Comparison of ENCODE assay signal across 33 cellular contexts in the genomic region with DNA sequence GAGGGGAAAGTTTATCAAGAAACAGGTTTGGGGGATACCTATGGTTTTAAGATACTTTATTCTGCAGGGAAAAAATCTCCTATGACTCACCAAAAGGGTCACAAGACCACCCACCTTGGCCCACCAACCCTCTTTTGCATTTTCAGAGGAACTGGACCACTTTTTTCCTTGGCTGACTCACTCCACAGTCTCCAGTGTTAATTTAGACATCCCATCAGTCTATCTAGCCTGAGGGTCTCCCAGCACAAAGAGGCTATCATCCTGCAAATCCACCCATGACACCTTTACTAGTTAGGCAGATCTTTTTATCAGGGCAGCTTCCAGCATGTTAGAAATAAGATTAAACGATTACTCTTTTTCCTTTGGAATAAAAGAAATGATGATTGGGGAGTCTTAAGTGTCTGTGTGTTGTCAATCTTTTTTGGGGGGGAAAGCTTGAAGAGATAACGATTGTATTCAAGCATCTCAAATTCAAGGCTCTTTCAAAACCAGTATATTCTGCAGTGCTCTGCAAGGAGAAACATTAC.
"Had no signal": no experiment of that assay in that cellular context is flagged by ENCODE, and none has a peak within 500 bp of the region (broad histone marks: within the 10 kb centered on the region; RNA-seq: fewer than 3 reads in every experiment).

No MANE protein-coding gene starts in this region.

- DNase-seq: activated CD4-positive, alpha-beta memory T cell treated with anti-CD3 and anti-CD28 coated beads, Interleukin-2, amount 10 ng/mL, durations not matched to agents 7 days and 5 days; activated CD4-positive, alpha-beta T cell treated with anti-CD3 and anti-CD28 coated beads for 1 hour; activated CD4-positive, alpha-beta T cell treated with anti-CD3 and anti-CD28 coated beads for 48 hours; activated CD4-positive, CD25-positive, alpha-beta regulatory T cell; activated CD8-positive, alpha-beta memory T cell treated with anti-CD3 and anti-CD28 coated beads for 24 hours; activated CD8-positive, alpha-beta memory T cell treated with anti-CD3 and anti-CD28 coated beads, Interleukin-2, amount 10 ng/mL, durations not matched to agents 7 days and 5 days; activated CD8-positive, alpha-beta memory T cell treated with anti-CD3 and anti-CD28 coated beads, Interleukin-2, amount 50 U/mL, for 48 hours; activated effector memory CD4-positive, alpha-beta T cell treated with Interleukin-2 at 50 U/mL for 16 hours; activated naive CD4-positive, alpha-beta T cell treated with anti-CD3 and anti-CD28 coated beads, Interleukin-2, amount 50 U/mL, for 16 hours; activated naive CD8-positive, alpha-beta T cell treated with anti-CD3 and anti-CD28 coated beads for 36 hours; activated T-cell treated with anti-CD3 and anti-CD28 coated beads, Interleukin-2, amount 50 U/mL, for 48 hours; amniotic stem cell; aorta; brain microvascular endothelial cell; central memory CD4-positive, alpha-beta T cell; MM.1S; NCI-H1092; NCI-H1694 treated with DMSO at 0.1 percent for 48 hours; NCI-H2029; NCI-H510A; NCI-H526; NCI-H748 treated with DMSO at 0.1 percent for 48 hours; NK-92 treated with Interleukin-12 subunit alpha and Interleukin-12 subunit beta, amount 100 ng/mL, for 24 hours; Peyer's patch; SIG-M5; SW 1271; T-helper 1 cell; T-helper 2 cell; T-helper 9 cell; WERI-Rb-1 had no signal

- H3K9me3 Mint-ChIP-seq: activated CD4-positive, alpha-beta memory T cell treated with anti-CD3 and anti-CD28 coated beads, Interleukin-2, amount 10 ng/mL, durations not matched to agents 7 days and 5 days had no signal

- H3K4me1 Mint-ChIP-seq: activated CD4-positive, alpha-beta memory T cell treated with anti-CD3 and anti-CD28 coated beads, Interleukin-2, amount 10 ng/mL, durations not matched to agents 7 days and 5 days; activated CD8-positive, alpha-beta memory T cell treated with anti-CD3 and anti-CD28 coated beads, Interleukin-2, amount 10 ng/mL, durations not matched to agents 7 days and 5 days; activated naive CD8-positive, alpha-beta T cell treated with anti-CD3 and anti-CD28 coated beads for 36 hours had no signal

- H3K36me3 Mint-ChIP-seq: activated CD8-positive, alpha-beta memory T cell treated with anti-CD3 and anti-CD28 coated beads, Interleukin-2, amount 10 ng/mL, durations not matched to agents 7 days and 5 days; activated naive CD8-positive, alpha-beta T cell treated with anti-CD3 and anti-CD28 coated beads for 36 hours had no signal

- H3K27ac ChIP-seq: brain microvascular endothelial cell, Peyer's patch, RWPE1, WERI-Rb-1 had no signal

- H3K27me3 ChIP-seq: brain microvascular endothelial cell, Peyer's patch had no signal

- ATAC-seq: activated CD8-positive, alpha-beta memory T cell treated with anti-CD3 and anti-CD28 coated beads, Interleukin-2, amount 10 ng/mL, durations not matched to agents 7 days and 5 days; PC-3; Right ventricle myocardium inferior had no signal

- H3K9me3 ChIP-seq: Peyer's patch had no signal

- H3K27ac Mint-ChIP-seq: activated CD4-positive, alpha-beta memory T cell treated with anti-CD3 and anti-CD28 coated beads, Interleukin-2, amount 10 ng/mL, durations not matched to agents 7 days and 5 days; activated CD8-positive, alpha-beta memory T cell treated with anti-CD3 and anti-CD28 coated beads, Interleukin-2, amount 10 ng/mL, durations not matched to agents 7 days and 5 days; activated naive CD8-positive, alpha-beta T cell treated with anti-CD3 and anti-CD28 coated beads for 36 hours had no signal

- H3K4me1 ChIP-seq: Peyer's patch had no signal

- H3K4me3 Mint-ChIP-seq: activated CD4-positive, alpha-beta memory T cell treated with anti-CD3 and anti-CD28 coated beads, Interleukin-2, amount 10 ng/mL, durations not matched to agents 7 days and 5 days; activated CD8-positive, alpha-beta memory T cell treated with anti-CD3 and anti-CD28 coated beads, Interleukin-2, amount 10 ng/mL, durations not matched to agents 7 days and 5 days; activated naive CD8-positive, alpha-beta T cell treated with anti-CD3 and anti-CD28 coated beads for 36 hours had no signal

- H3K27me3 Mint-ChIP-seq: activated CD4-positive, alpha-beta memory T cell treated with anti-CD3 and anti-CD28 coated beads, Interleukin-2, amount 10 ng/mL, durations not matched to agents 7 days and 5 days; activated CD8-positive, alpha-beta memory T cell treated with anti-CD3 and anti-CD28 coated beads, Interleukin-2, amount 10 ng/mL, durations not matched to agents 7 days and 5 days had no signal

- H3K36me3 ChIP-seq: brain microvascular endothelial cell, Peyer's patch, WERI-Rb-1 had no signal

- H3K4me3 ChIP-seq: Peyer's patch had no signal
